Comparison of ENCODE assay signal across 13 cellular contexts in the genomic region with DNA sequence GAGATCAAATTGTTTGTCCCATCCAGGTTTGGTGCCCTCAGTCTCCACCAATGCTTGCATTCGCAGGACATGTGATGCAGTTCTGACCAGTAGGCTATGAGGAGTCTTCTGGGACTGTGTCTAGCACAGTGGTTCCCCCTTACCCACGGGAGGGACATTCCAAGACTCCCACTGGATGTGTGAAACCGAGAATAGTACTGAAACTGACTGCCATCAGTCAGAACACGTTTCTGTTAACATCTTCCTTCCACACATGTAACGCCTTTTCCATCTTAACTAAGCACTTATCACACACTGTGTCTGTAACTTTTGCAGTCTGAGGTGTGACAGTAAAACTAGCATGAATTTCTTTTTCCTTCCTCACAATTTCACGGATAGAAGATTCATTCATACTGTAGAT.
A peak's percentile ranks its signal among the peaks of the same experiment; 100 is the strongest.
DNase-seq lines count a peak whose midpoint lies in the region; ATAC-seq, FAIRE-seq and TF ChIP-seq lines count a peak whose summit lies in the region.
"Had no signal": no experiment of that assay in that cellular context is flagged by ENCODE, and none has a peak within 500 bp of the region (broad histone marks: within the 10 kb centered on the region; RNA-seq: fewer than 3 reads in every experiment).

No MANE protein-coding gene starts in this region.

- SMC1A ChIA-PET in GM12878 (lab: Charles Lee; ENCODE audit: uncharacterized antibody, unreplicated experiment), result interaction anchor here (0.7 to 4.5 kb wide), 3 partner anchors 11 to 61 kb away, joined by 4 to 22 read pairs (median 15); no protein-coding TSS in a partner anchor

- H3K4me1 ChIP-seq in GM12878 (ENCODE audit: control insufficient read depth, insufficient read depth, low read length), result peaks cover 30% of the 10 kb centered on the region
- H3K4me1 ChIP-seq in CD8-positive, alpha-beta T cell (ENCODE audit: insufficient read depth, low read length), result no peaks in the 10 kb centered on the region
- no peaks in the 10 kb centered on the region for H3K4me1 ChIP-seq in small intestine (ENCODE audit: control insufficient read depth in 2 of 2, insufficient read depth in 1 of 2, low read depth in 1 of 2, low read length in 1 of 2)
- H3K4me1 ChIP-seq: parathyroid adenoma had no signal

- in situ Hi-C loops in GM12878 (cut with MboI), result no loop called here

- TF ChIP-seq CTCF in GM12878 (IDR thresholded peaks at IDR 0.05 in 2 of 3, conservative IDR thresholded peaks at IDR 0.05 in 1 of 3; ENCODE audit: control insufficient read depth in 2 of 3, extremely low read depth in 1 of 3, insufficient read depth in 1 of 3, low read depth in 3 of 3, low read length in 3 of 3) (no peak), progenitor cell of endocrine pancreas (IDR thresholded peaks at IDR 0.05; ENCODE audit: unreplicated experiment) (no peak)
- no peak for TF ChIP-seq CTCF in CD8-positive, alpha-beta T cell (IDR thresholded peaks at IDR 0.05)

- peaks cover 15% of the 10 kb centered on the region for H3K4me1 Mint-ChIP-seq in activated T-cell treated with anti-CD3 and anti-CD28 coated beads, Interleukin-2, amount 50 U/mL, for 4 hours (ENCODE audit: low read depth)
- H3K4me1 Mint-ChIP-seq in CD8-positive, alpha-beta T cell (ENCODE audit: low read depth), result no peaks in the 10 kb centered on the region
- no peaks in the 10 kb centered on the region for H3K4me1 Mint-ChIP-seq in progenitor cell of endocrine pancreas (ENCODE audit: low read depth)

- H2AFZ ChIP-seq in GM12878 (ENCODE audit: control insufficient read depth, low read depth, low read length), result no peak overlapping the region
- H2AFZ ChIP-seq: parathyroid adenoma had no signal

- no peaks in the 10 kb centered on the region for H3K27me3 ChIP-seq in GM12878 (replicated peaks in 1 of 2; ENCODE audit: control insufficient read depth in 2 of 2, insufficient read depth in 2 of 2, low read length in 1 of 2)
- no peaks in the 10 kb centered on the region for H3K27me3 ChIP-seq in CD8-positive, alpha-beta T cell (ENCODE audit: insufficient read depth, low read length)
- H3K27me3 ChIP-seq in small intestine (ENCODE audit: control insufficient read depth in 2 of 2, insufficient read depth in 2 of 2, low read length in 2 of 2), result no peaks in the 10 kb centered on the region

- no peak overlapping the region for H3K4me3 ChIP-seq in GM12878
- H3K4me3 ChIP-seq in CD8-positive, alpha-beta T cell (ENCODE audit: low read depth, low read length), result no peak overlapping the region
- H3K4me3 ChIP-seq in small intestine (ENCODE audit: low read depth in 1 of 2, low read length in 2 of 2), result no peak overlapping the region

- H3K27me3 Mint-ChIP-seq in activated T-cell treated with anti-CD3 and anti-CD28 coated beads, Interleukin-2, amount 50 U/mL, for 4 hours (ENCODE audit: low read depth), result no peaks in the 10 kb centered on the region
- H3K27me3 Mint-ChIP-seq in CD8-positive, alpha-beta T cell (ENCODE audit: low read depth), result no peaks in the 10 kb centered on the region
- H3K27me3 Mint-ChIP-seq in progenitor cell of endocrine pancreas, result no peaks in the 10 kb centered on the region
- H3K27me3 Mint-ChIP-seq: activated naive CD4-positive, alpha-beta T cell treated with anti-CD3 and anti-CD28 coated beads, Interleukin-2, amount 50 U/mL, for 24 hours had no signal

- POLR2A ChIA-PET in GM12878 (lab: Charles Lee), result no interaction called here
- POLR2A ChIA-PET in CD8-positive, alpha-beta T cell (lab: Charles Lee), result no interaction called here

- H3K36me3 ChIP-seq in GM12878 (ENCODE audit: control insufficient read depth in 2 of 2, insufficient read depth in 2 of 2, low read length in 1 of 2) (no peaks in the 10 kb centered on the region), small intestine (ENCODE audit: control insufficient read depth in 2 of 2, insufficient read depth in 2 of 2, low read length in 2 of 2) (no peaks in the 10 kb centered on the region)
- no peaks in the 10 kb centered on the region for H3K36me3 ChIP-seq in CD8-positive, alpha-beta T cell (ENCODE audit: insufficient read depth, low read length)

- no peaks in the 10 kb centered on the region for H3K36me3 Mint-ChIP-seq in activated T-cell treated with anti-CD3 and anti-CD28 coated beads, Interleukin-2, amount 50 U/mL, for 4 hours (ENCODE audit: insufficient read depth)
- no peaks in the 10 kb centered on the region for H3K36me3 Mint-ChIP-seq in CD8-positive, alpha-beta T cell
- no peaks in the 10 kb centered on the region for H3K36me3 Mint-ChIP-seq in progenitor cell of endocrine pancreas (ENCODE audit: insufficient read depth)
- H3K36me3 Mint-ChIP-seq: activated naive CD4-positive, alpha-beta T cell treated with anti-CD3 and anti-CD28 coated beads, Interleukin-2, amount 50 U/mL, for 24 hours had no signal

- no peak for DNase-seq in activated T-cell treated with anti-CD3 and anti-CD28 coated beads, Interleukin-2, amount 50 U/mL, for 4 hours
- no peak for DNase-seq in activated T-cell treated with anti-CD3 and anti-CD28 coated beads for 4 hours
- DNase-seq in GM12878 (ENCODE audit: low read depth, low spot score), result no peak
- no peak for DNase-seq in CD8-positive, alpha-beta T cell
- no peak for DNase-seq in small intestine
- DNase-seq in progenitor cell of endocrine pancreas (ENCODE audit: low spot score, unreplicated experiment), result no peak
- DNase-seq: activated CD4-positive, CD25-positive, alpha-beta regulatory T cell; GOT3; NCI-H2107 had no signal

- ATAC-seq in activated T-cell treated with anti-CD3 and anti-CD28 coated beads, Interleukin-2, amount 50 U/mL, for 4 hours, result peak; percentile 69 to 76
- ATAC-seq in GM21447 (IDR thresholded peaks at IDR 0.05; ENCODE audit: unreplicated experiment), result peak; percentile 40
- peak; percentile 49 for ATAC-seq in HG02981 (IDR thresholded peaks at IDR 0.05; ENCODE audit: unreplicated experiment)
- peak; percentile 81 for ATAC-seq in GM12878
- no peak for ATAC-seq in CD8-positive, alpha-beta T cell

- no peak for TF ChIP-seq EP300 in GM12878 (IDR thresholded peaks at IDR 0.05; ENCODE audit: borderline replicate concordance in 1 of 2, control insufficient read depth in 1 of 2, low read depth in 2 of 2, low read length in 2 of 2)

- RAD21 ChIA-PET in GM12878 (lab: Charles Lee; ENCODE audit: unreplicated experiment), result no interaction called here

- intact Hi-C loops in GM12878 (cut with micrococcal nuclease; ENCODE audit: unreplicated experiment), result no loop called here
- intact Hi-C loops in CD8-positive, alpha-beta T cell (cut with DNase I, micrococcal nuclease), result no loop called here

- no TSS peak for BruUV-seq in GM12878 (replicated peaks; lab: Mats Ljungman, UMichigan)

- no peak overlapping the region; the same call in 1 of the 2 replicates for H3K9ac ChIP-seq in GM12878 (ENCODE audit: control insufficient read depth, insufficient read depth, low read length)
- H3K9ac ChIP-seq: parathyroid adenoma had no signal

- CTCF ChIA-PET in GM12878 (lab: Yijun Ruan, JAX), result interaction anchor here (5.2 kb wide), 1 partner anchor 11 kb away, joined by 29 read pairs; no protein-coding TSS in a partner anchor
- CTCF ChIA-PET in CD8-positive, alpha-beta T cell (lab: Charles Lee), result no interaction called here

- WGBS in GM12878 (ENCODE audit: insufficient coverage, insufficient replicate concordance, low lambda C conversion rate, missing lambda C conversion rate), result 10% methylated on average over 6 of the region's 6 CpGs
- WGBS in small intestine, 3 donors, result 73 to 78% (median 74%) methylated on average over 6 of the region's 6 CpGs

- H3K79me2 ChIP-seq in GM12878 (ENCODE audit: control insufficient read depth, insufficient read depth, low read length), result no peaks in the 10 kb centered on the region; the same call in 1 of the 2 replicates
- H3K79me2 ChIP-seq: parathyroid adenoma had no signal

- TF ChIP-seq POLR2A in GM12878 (IDR thresholded peaks at IDR 0.05; ENCODE audit: low read depth, low read length), result no peak

- no peaks in the 10 kb centered on the region for H3K9me3 Mint-ChIP-seq in activated T-cell treated with anti-CD3 and anti-CD28 coated beads, Interleukin-2, amount 50 U/mL, for 4 hours
- no peaks in the 10 kb centered on the region for H3K9me3 Mint-ChIP-seq in CD8-positive, alpha-beta T cell
- no peaks in the 10 kb centered on the region for H3K9me3 Mint-ChIP-seq in progenitor cell of endocrine pancreas (ENCODE audit: low read depth)
- H3K9me3 Mint-ChIP-seq: activated naive CD4-positive, alpha-beta T cell treated with anti-CD3 and anti-CD28 coated beads, Interleukin-2, amount 50 U/mL, for 24 hours had no signal

- FAIRE-seq in GM12878 (lab: Jason Lieb, UNC) (no peak), small intestine (lab: Jason Lieb, UNC) (no peak)

- TF ChIP-seq RAD21 in GM12878 (IDR thresholded peaks at IDR 0.05; ENCODE audit: insufficient read depth, low read depth, low read length), result no peak

- H4K20me1 ChIP-seq in GM12878 (ENCODE audit: control insufficient read depth, insufficient read depth), result no peaks in the 10 kb centered on the region

- H3K4me3 Mint-ChIP-seq in activated T-cell treated with anti-CD3 and anti-CD28 coated beads, Interleukin-2, amount 50 U/mL, for 4 hours, result no peak overlapping the region
- H3K4me3 Mint-ChIP-seq in CD8-positive, alpha-beta T cell, result no peak overlapping the region
- H3K4me3 Mint-ChIP-seq in progenitor cell of endocrine pancreas (ENCODE audit: low read depth), result no peak overlapping the region
- H3K4me3 Mint-ChIP-seq: activated naive CD4-positive, alpha-beta T cell treated with anti-CD3 and anti-CD28 coated beads, Interleukin-2, amount 50 U/mL, for 24 hours had no signal

- H3K27ac Mint-ChIP-seq in CD8-positive, alpha-beta T cell, result no peak overlapping the region
- no peak overlapping the region for H3K27ac Mint-ChIP-seq in progenitor cell of endocrine pancreas

- H3K9me3 ChIP-seq in GM12878 (replicated peaks; ENCODE audit: control insufficient read depth, insufficient read depth, low read length) (no peaks in the 10 kb centered on the region), small intestine (ENCODE audit: control insufficient read depth, low read depth) (no peaks in the 10 kb centered on the region)
- no peaks in the 10 kb centered on the region for H3K9me3 ChIP-seq in CD8-positive, alpha-beta T cell (ENCODE audit: low read length)

- H3K27ac ChIP-seq in GM12878 (ENCODE audit: control insufficient read depth, insufficient read depth), result peak overlapping the region; percentile 21; the same call in 1 of the 2 replicates
- no peak overlapping the region for H3K27ac ChIP-seq in CD8-positive, alpha-beta T cell (ENCODE audit: low read depth, low read length)
- H3K27ac ChIP-seq in small intestine (ENCODE audit: low read depth in 1 of 2, low read length in 1 of 2), result no peak overlapping the region
- H3K27ac ChIP-seq: parathyroid adenoma had no signal

- H3K4me2 ChIP-seq in GM12878 (ENCODE audit: control insufficient read depth, insufficient read depth), result no peak overlapping the region

TF ChIP-seq in GM12878, 131 proteins besides CTCF, POLR2A, EP300 and RAD21 (continues in another document):
- TF ChIP-seq SMC3 (IDR thresholded peaks at IDR 0.05; ENCODE audit: borderline replicate concordance, low read length) (no peak), NR2F1 (conservative IDR thresholded peaks at IDR 0.05) (no peak), MTA2 (IDR thresholded peaks at IDR 0.05; ENCODE audit: low read depth) (0 out of 2 replicates have a peak, but pooled peaks have one; percentile 16), BHLHE40 (IDR thresholded peaks at IDR 0.05; ENCODE audit: borderline replicate concordance in 1 of 2, low read depth in 2 of 2, low read length in 1 of 2) (peak; percentile 53 to 70; a peak in 3 of 4 replicates)
